ENCODE assay signal across 2 cellular contexts in genomic region chrX:44904542-44905115, GRCh38.
TF ChIP-seq lines count a peak whose summit lies in the region.

No MANE protein-coding gene starts in this region.

TF ChIP-seq in GM23338, 12 proteins besides CTCF, POLR2A, EP300 and RAD21:
- TF ChIP-seq EZH2phosphoT487 (IDR thresholded peaks at IDR 0.05; ENCODE audit: unreplicated experiment) (no peak), CREB1 (CRISPR knock-in tag; IDR thresholded peaks at IDR 0.05; ENCODE audit: low read depth) (no peak), POLR2AphosphoS5 (IDR thresholded peaks at IDR 0.05; ENCODE audit: low read depth) (no peak), ETS1 (IDR thresholded peaks at IDR 0.05) (no peak), ZNF331 (CRISPR knock-in tag; IDR thresholded peaks at IDR 0.05; ENCODE audit: low read depth) (no peak), ZNF114 (CRISPR knock-in tag; IDR thresholded peaks at IDR 0.05) (no peak)
TF ChIP-seq in GM23338: peak in this region for 0.

TF ChIP-seq in K562, 482 proteins besides CTCF, POLR2A, EP300 and RAD21:
- no peak for TF ChIP-seq HMGN3 (IDR thresholded peaks at IDR 0.05; ENCODE audit: borderline replicate concordance, extremely low read depth, insufficient read length, low read depth, low read length)
- TF ChIP-seq C11orf30 (IDR thresholded peaks at IDR 0.05; ENCODE audit: low read depth) = peak; percentile 21; the same call in 1 of the 2 replicates
- peak; percentile 30; the same call in 1 of the 2 replicates for TF ChIP-seq ZNF316 (IDR thresholded peaks at IDR 0.05)
- no peak for TF ChIP-seq MAX (CRISPR knock-in tag; IDR thresholded peaks at IDR 0.05)
- no peak for TF ChIP-seq ZNF23 (CRISPR knock-in tag; IDR thresholded peaks at IDR 0.05)
TF ChIP-seq in K562: peak in this region for 2.
